Comparison of ENCODE assay signal across 8 cellular contexts in the genomic region with DNA sequence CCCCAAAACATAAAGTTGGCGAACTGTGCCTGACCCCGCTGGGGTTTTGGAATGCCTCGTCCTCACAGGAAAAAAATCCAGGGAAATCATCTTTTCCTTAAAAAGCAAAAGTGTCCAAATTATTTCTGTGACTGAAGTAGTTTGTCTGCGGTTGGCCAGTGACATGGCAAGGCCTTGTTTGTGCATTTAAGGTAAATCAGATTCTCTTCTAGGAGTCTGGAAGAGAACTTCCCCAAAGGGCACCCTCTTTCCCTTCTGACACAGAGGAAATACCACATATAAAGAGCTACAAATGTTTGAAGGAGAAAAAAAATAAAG. TPM values are rescaled to one million over a fixed set of nuclear protein-coding genes. Genes with fewer than 3 reads are reported as not detected.
DNase-seq lines count a peak whose midpoint lies in the region; ATAC-seq and TF ChIP-seq lines count a peak whose summit lies in the region.

No MANE protein-coding gene starts in this region.

- H3K27me3 ChIP-seq in SJCRH30 (no peaks in the 10 kb centered on the region), gastrocnemius medialis (no peaks in the 10 kb centered on the region)

- ATAC-seq in gastrocnemius medialis (no peak), HG03108 (IDR thresholded peaks at IDR 0.05; ENCODE audit: unreplicated experiment) (no peak)

- DNase-seq in SJCRH30: no peak
- no peak for DNase-seq in fibroblast of the aortic adventitia (ENCODE audit: low read depth)
- DNase-seq in gastrocnemius medialis: no peak
- no peak for DNase-seq in hypothalamus (lab: John Stamatoyannopoulos, UW)
- DNase-seq in GM03348 (ENCODE audit: low spot score): no peak
- DNase-seq in NCI-H524 treated with DMSO at 0.1 percent for 48 hours (lab: John Stamatoyannopoulos, UW): no peak

- H3K4me3 ChIP-seq in GM08714 (ENCODE audit: low read length) (peak overlapping the region; percentile 72), SJCRH30 (peak overlapping the region; percentile 67), fibroblast of the aortic adventitia (ENCODE audit: low read depth, low read length) (peak overlapping the region; percentile 86), gastrocnemius medialis (peak overlapping the region; percentile 75 to 96 (median 94))

- no peak for TF ChIP-seq POLR2A in gastrocnemius medialis (IDR thresholded peaks at IDR 0.05)

- H3K27ac ChIP-seq in SJCRH30 (peak overlapping the region; percentile 15; the same call in 1 of the 2 replicates), gastrocnemius medialis (peak overlapping the region; percentile 53 to 83 (median 70))

- no peaks in the 10 kb centered on the region for H3K4me1 ChIP-seq in SJCRH30
- peaks cover 2 to 10% of the 10 kb centered on the region in 2 donors for H3K4me1 ChIP-seq in gastrocnemius medialis

- in situ Hi-C loops in gastrocnemius medialis (cut with MboI; ENCODE audit: low sequenced_read_pairs in 4 of 4): no loop called here

- H3K9me3 ChIP-seq in SJCRH30 (replicated peaks) (no peaks in the 10 kb centered on the region), gastrocnemius medialis (no peaks in the 10 kb centered on the region)

- intact Hi-C loops in gastrocnemius medialis (cut with DNase I; ENCODE audit: low total_unique reads): loop anchor here (1.0 to 10.0 kb wide), 4 partner anchors 144 to 912 kb away; a partner anchor contains a TSS

- H3K36me3 ChIP-seq in SJCRH30 (no peaks in the 10 kb centered on the region), gastrocnemius medialis (no peaks in the 10 kb centered on the region)

- TF ChIP-seq CTCF in fibroblast of the aortic adventitia (IDR thresholded peaks at IDR 0.05; ENCODE audit: insufficient read depth, low read length) (no peak), gastrocnemius medialis (IDR thresholded peaks at IDR 0.05 in 4 of 5, conservative IDR thresholded peaks at IDR 0.05 in 1 of 5) (no peak)

RNA-seq across cellular contexts. Expression of a gene that starts 0.7 kb away (rescaled TPM):
- 39.4 and 42.4 TPM in 2 replicates for total RNA-seq in SJCRH30 (2014; rRNA removed; shearing (Covaris generic))
- total RNA-seq in fibroblast of the aortic adventitia (ENCODE audit: low replicate concordance) (38.8 and 89.2 TPM in 2 replicates), gastrocnemius medialis (10 to 100 TPM; 21.4 to 29.4 (median 23.4) TPM)

RNA-seq across cellular contexts. Expression of a gene that starts 23.1 kb away (rescaled TPM):
- total RNA-seq in SJCRH30 (2014; rRNA removed; shearing (Covaris generic)): not detected in 2 replicates
- total RNA-seq in fibroblast of the aortic adventitia (ENCODE audit: low replicate concordance) (not detected in 2 replicates), gastrocnemius medialis (not detected)
